In the genomic region with DNA sequence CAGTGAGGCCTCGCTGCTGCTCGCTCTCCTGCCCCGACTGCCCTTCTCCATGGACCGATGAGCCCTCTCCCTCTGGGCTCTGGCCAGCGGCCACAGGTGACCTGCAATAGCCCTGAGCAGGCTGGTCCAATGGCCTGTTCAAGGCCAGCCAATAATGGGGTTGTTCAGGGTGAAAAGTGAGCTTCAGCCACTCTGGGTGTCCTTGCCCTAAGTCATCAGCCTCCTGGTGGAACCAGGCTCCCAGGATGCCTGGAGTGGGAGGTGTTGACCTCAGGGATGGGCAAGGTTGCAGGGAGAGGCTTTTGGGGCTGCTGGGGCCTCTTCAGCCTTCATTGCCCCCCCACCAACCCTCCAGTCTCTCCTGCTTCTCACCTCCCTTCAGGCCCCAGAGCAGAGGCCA, we compare ENCODE assay signal across 27 cellular contexts.
DNase-seq lines count a peak whose midpoint lies in the region; ATAC-seq, FAIRE-seq and TF ChIP-seq lines count a peak whose summit lies in the region.
"Had no signal": no experiment of that assay in that cellular context is flagged by ENCODE, and none has a peak within 500 bp of the region (broad histone marks: within the 10 kb centered on the region; RNA-seq: fewer than 3 reads in every experiment).

No MANE protein-coding gene starts in this region.

- H3K79me1 ChIP-seq in neuronal stem cell (ENCODE audit: low read depth, low read length) = peaks cover 6% of the 10 kb centered on the region

- in situ Hi-C loops in HepG2 (cut with HindIII; ENCODE audit: extremely low pct_ligation_motif_present, low pct_unique_long_range_greater_than_20kb) = no loop called here

- H2BK12ac ChIP-seq in neuronal stem cell (ENCODE audit: low read length) = peak overlapping the region; percentile 7

- no peak for FAIRE-seq in HepG2 (lab: Jason Lieb, UNC)
- FAIRE-seq: HTR-8/SVneo had no signal

- peak overlapping the region; percentile 68 for H3K27ac ChIP-seq in HepG2 (ENCODE audit: extremely low read length, insufficient read depth, low read length)
- H3K27ac ChIP-seq in neuronal stem cell (replicated peaks; ENCODE audit: low read length) = no peak overlapping the region
- H3K27ac ChIP-seq: GM23248, KMS-11, Peyer's patch, SJSA1 had no signal

- POLR2A ChIA-PET in HepG2 (lab: Yijun Ruan, JAX) = no interaction called here

- H2BK120ac ChIP-seq in neuronal stem cell (ENCODE audit: low read depth, low read length) = no peak overlapping the region

- H3K27me3 Mint-ChIP-seq in activated T-cell treated with anti-CD3 and anti-CD28 coated beads, Interleukin-2, amount 50 U/mL, for 24 hours = no peaks in the 10 kb centered on the region
- H3K27me3 Mint-ChIP-seq in type B pancreatic cell = no peaks in the 10 kb centered on the region
- H3K27me3 Mint-ChIP-seq: B cell had no signal

- H3K9ac ChIP-seq in HepG2 (ENCODE audit: insufficient read depth, low read depth, low read length) = no peak overlapping the region
- H3K9ac ChIP-seq in neuronal stem cell (ENCODE audit: low read depth, low read length, poor library complexity) = no peak overlapping the region
- H3K9ac ChIP-seq: GM23248, KMS-11 had no signal

- H3K23ac ChIP-seq in neuronal stem cell (ENCODE audit: low read depth, low read length, poor library complexity) = no peak overlapping the region

- TF ChIP-seq RAD21 in HepG2 (CRISPR knock-in tag; IDR thresholded peaks at IDR 0.05) = no peak

- no peak overlapping the region for H4K8ac ChIP-seq in neuronal stem cell (ENCODE audit: low read depth, low read length)

- peak overlapping the region; percentile 57 for H3K27ac Mint-ChIP-seq in activated T-cell treated with anti-CD3 and anti-CD28 coated beads, Interleukin-2, amount 50 U/mL, for 24 hours
- H3K27ac Mint-ChIP-seq in type B pancreatic cell = peak overlapping the region; percentile 21
- H3K27ac Mint-ChIP-seq: B cell had no signal

- peak overlapping the region; percentile 61 for H2AK5ac ChIP-seq in neuronal stem cell (ENCODE audit: low read depth, low read length)

- TF ChIP-seq POLR2A in HepG2 (IDR thresholded peaks at IDR 0.05; ENCODE audit: insufficient read depth in 1 of 2, low read depth in 2 of 2, low read length in 2 of 2) = no peak

- no peaks in the 10 kb centered on the region for H3K4me1 Mint-ChIP-seq in activated T-cell treated with anti-CD3 and anti-CD28 coated beads, Interleukin-2, amount 50 U/mL, for 24 hours (ENCODE audit: low read depth)
- peaks cover 5% of the 10 kb centered on the region for H3K4me1 Mint-ChIP-seq in type B pancreatic cell (ENCODE audit: unreplicated experiment)
- H3K4me1 Mint-ChIP-seq: B cell, H9 had no signal

- no TSS peak for BruUV-seq in HepG2 (replicated peaks; lab: Mats Ljungman, UMichigan)

- TF ChIP-seq EP300 in HepG2 (IDR thresholded peaks at IDR 0.05; ENCODE audit: low read depth in 2 of 2, low read length in 2 of 2) (no peak), HepG2 (CRISPR knock-in tag; IDR thresholded peaks at IDR 0.05; ENCODE audit: borderline replicate concordance) (no peak)

- H3K27me3 ChIP-seq in HepG2 (ENCODE audit: control insufficient read depth in 1 of 2, insufficient read depth in 2 of 2, low read length in 2 of 2) (no peaks in the 10 kb centered on the region), neuronal stem cell (ENCODE audit: control insufficient read depth in 3 of 3, insufficient read depth in 3 of 3, low read depth in 1 of 3, low read length in 3 of 3) (no peaks in the 10 kb centered on the region)
- H3K27me3 ChIP-seq: Peyer's patch, SJSA1 had no signal

- H3K36me3 ChIP-seq in HepG2 (replicated peaks in 1 of 2; ENCODE audit: control insufficient read depth in 1 of 2, insufficient read depth in 2 of 2, low read length in 2 of 2) (peaks cover 4 to 30% of the 10 kb centered on the region in 2 experiments; a peak in 3 of 5 replicates), neuronal stem cell (replicated peaks in 1 of 2; ENCODE audit: control insufficient read depth in 2 of 2, insufficient read depth in 2 of 2, low read length in 2 of 2) (peaks cover 21 to 34% of the 10 kb centered on the region in 2 donors)

- no peak overlapping the region for H3K4me3 Mint-ChIP-seq in activated T-cell treated with anti-CD3 and anti-CD28 coated beads, Interleukin-2, amount 50 U/mL, for 24 hours
- H3K4me3 Mint-ChIP-seq in type B pancreatic cell = no peak overlapping the region
- H3K4me3 Mint-ChIP-seq: B cell, CD14-positive monocyte, H9 had no signal

- DNase-seq in activated T-cell treated with anti-CD3 and anti-CD28 coated beads, Interleukin-2, amount 50 U/mL, for 24 hours = no peak
- no peak for DNase-seq in activated T-cell treated with anti-CD3 and anti-CD28 coated beads, Interleukin-2, amount 50 U/mL, for 1 hour
- no peak for DNase-seq in HepG2 (ENCODE audit: low spot score)
- DNase-seq in neuronal stem cell (ENCODE audit: low spot score) = no peak
- DNase-seq in type B pancreatic cell (ENCODE audit: extremely low spot score, unreplicated experiment) = no peak
- no peak for DNase-seq in NCI-H1092 (lab: John Stamatoyannopoulos, UW)
- no peak for DNase-seq in amygdala (lab: John Stamatoyannopoulos, UW)
- DNase-seq: 8988T, DMS53, EL, GM23248, H9, IMR-90, NCI-H1105, NCI-H146, NCI-H2029 treated with DMSO at 0.1 percent for 48 hours, NCI-H2171, NCI-H345, NCI-H524, NCI-H82, Peyer's patch had no signal

- H3K4me3 ChIP-seq in HepG2 (replicated peaks in 1 of 3; ENCODE audit: insufficient read depth in 1 of 3, low read depth in 2 of 3, low read length in 3 of 3) (no peak overlapping the region), neuronal stem cell (ENCODE audit: low read length in 2 of 2) (no peak overlapping the region)
- H3K4me3 ChIP-seq: GM23248, Peyer's patch, SJSA1 had no signal

- peaks cover 40% of the 10 kb centered on the region for H3K4me1 ChIP-seq in HepG2 (ENCODE audit: insufficient read depth, low read length)
- H3K4me1 ChIP-seq in neuronal stem cell (ENCODE audit: control insufficient read depth in 2 of 2, insufficient read depth in 1 of 2, low read depth in 1 of 2, low read length in 2 of 2) = peaks cover 0 to 3% of the 10 kb centered on the region in 2 donors

- no peaks in the 10 kb centered on the region for H3K9me3 ChIP-seq in HepG2 (ENCODE audit: low read length)
- H3K9me3 ChIP-seq in neuronal stem cell (replicated peaks in 1 of 2; ENCODE audit: control insufficient read depth in 2 of 2, insufficient read depth in 1 of 2, low read depth in 1 of 2, low read length in 2 of 2) = no peaks in the 10 kb centered on the region
- H3K9me3 ChIP-seq: Peyer's patch, SJSA1 had no signal

- TF ChIP-seq CTCF in HepG2 (CRISPR knock-in tag; IDR thresholded peaks at IDR 0.05) (no peak), type B pancreatic cell (conservative IDR thresholded peaks at IDR 0.05) (no peak)

- CTCF ChIA-PET in HepG2 (lab: Yijun Ruan, JAX; ENCODE audit: low intra/inter-chr PET ratio, low total read pairs) = no interaction called here

- no peaks in the 10 kb centered on the region for H3K79me2 ChIP-seq in HepG2 (ENCODE audit: insufficient read depth, low read length)

- H2AFZ ChIP-seq in HepG2 (ENCODE audit: low read length) (no peak overlapping the region), neuronal stem cell (ENCODE audit: low read length) (no peak overlapping the region)
- H2AFZ ChIP-seq: GM23248 had no signal

- H3K14ac ChIP-seq in neuronal stem cell (ENCODE audit: low read length) = no peak overlapping the region

- WGBS in HepG2 (ENCODE audit: low lambda C conversion rate) = no CpG with 5 or more reads among the region's 5 CpGs
- WGBS in neuronal stem cell (ENCODE audit: extremely low coverage in 2 of 2, insufficient read length in 2 of 2, insufficient replicate concordance in 1 of 2), 2 donors = no CpG with 5 or more reads among the region's 5 CpGs

- H4K91ac ChIP-seq in neuronal stem cell (ENCODE audit: low read depth, low read length, poor library complexity) = no peak overlapping the region

- no peak overlapping the region for H2BK5ac ChIP-seq in neuronal stem cell (ENCODE audit: low read length)

- intact Hi-C loops in HepG2 (cut with micrococcal nuclease; ENCODE audit: unreplicated experiment) = no loop called here

- H3K18ac ChIP-seq in neuronal stem cell (ENCODE audit: low read length) = peak overlapping the region; percentile 28

- H2BK15ac ChIP-seq in neuronal stem cell (ENCODE audit: low read length) = no peak overlapping the region

- ATAC-seq in HepG2 (peak; percentile 65), GM18873 (IDR thresholded peaks at IDR 0.05; ENCODE audit: low FRiP score, unreplicated experiment) (no peak)

- H3K4me2 ChIP-seq in HepG2 (ENCODE audit: low read depth, low read length) = no peak overlapping the region
- no peak overlapping the region for H3K4me2 ChIP-seq in neuronal stem cell (ENCODE audit: insufficient read depth, low read length, poor library complexity, severe bottlenecking)
- H3K4me2 ChIP-seq: KMS-11 had no signal

- H3K4ac ChIP-seq in neuronal stem cell (ENCODE audit: low read length) = no peak overlapping the region

- peaks cover 67% of the 10 kb centered on the region for H3K36me3 Mint-ChIP-seq in activated T-cell treated with anti-CD3 and anti-CD28 coated beads, Interleukin-2, amount 50 U/mL, for 24 hours (ENCODE audit: low read depth)
- peaks cover 3% of the 10 kb centered on the region for H3K36me3 Mint-ChIP-seq in type B pancreatic cell

- H3K9me3 Mint-ChIP-seq in activated T-cell treated with anti-CD3 and anti-CD28 coated beads, Interleukin-2, amount 50 U/mL, for 24 hours = no peaks in the 10 kb centered on the region
- no peaks in the 10 kb centered on the region for H3K9me3 Mint-ChIP-seq in type B pancreatic cell
- H3K9me3 Mint-ChIP-seq: H9 had no signal

- H4K20me1 ChIP-seq in HepG2 (ENCODE audit: insufficient read depth, low read length) = no peaks in the 10 kb centered on the region

TF ChIP-seq in HepG2, 621 proteins besides CTCF, POLR2A, EP300 and RAD21 (continues in another document):
- no peak for TF ChIP-seq CSRNP1 (CRISPR knock-in tag; IDR thresholded peaks at IDR 0.05)
